In the genomic region with DNA sequence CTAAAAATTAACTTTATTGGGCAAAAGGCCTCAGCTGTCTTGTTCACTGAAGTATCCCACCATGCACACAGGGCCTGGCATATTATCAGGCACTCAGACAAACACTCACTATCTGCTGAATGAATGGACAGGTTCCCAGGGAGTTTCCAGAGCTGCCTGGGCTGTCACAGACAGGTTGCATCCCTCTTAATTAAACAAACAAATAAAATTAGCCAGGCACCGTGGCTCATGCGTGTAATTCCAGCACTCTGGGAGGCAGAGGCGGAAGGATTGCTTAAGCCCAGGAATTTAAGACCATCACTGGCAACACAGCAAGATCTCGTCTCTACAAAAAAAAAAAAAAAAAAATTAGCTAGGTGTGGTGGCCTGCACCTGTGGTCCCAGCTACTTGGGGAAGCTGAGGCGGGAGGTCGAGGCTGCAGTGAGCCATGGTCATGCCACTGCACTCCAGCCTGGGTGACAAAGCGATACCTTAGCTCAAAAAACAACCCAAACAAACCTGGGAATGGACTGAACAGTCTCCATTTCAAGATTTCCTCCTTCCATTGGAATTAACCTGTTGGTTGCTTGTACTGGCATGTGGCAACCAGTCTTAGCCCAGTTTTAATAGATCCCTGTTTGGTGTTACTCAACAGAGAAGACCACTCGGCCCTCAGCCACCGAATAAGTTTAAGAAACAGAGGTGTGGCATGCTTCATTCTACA, we compare ENCODE assay signal across 8 cellular contexts. TPM values are rescaled to one million over a fixed set of nuclear protein-coding genes. Genes with fewer than 3 reads are reported as not detected.
A peak's percentile ranks its signal among the peaks of the same experiment; 100 is the strongest.
DNase-seq lines count a peak whose midpoint lies in the region; ATAC-seq and TF ChIP-seq lines count a peak whose summit lies in the region.

No MANE protein-coding gene starts in this region.

- H3K4ac ChIP-seq in trophoblast cell (ENCODE audit: low read depth, low read length), result no peak overlapping the region

- H3K9me3 ChIP-seq in DND-41 (ENCODE audit: insufficient read depth, low read length, severe bottlenecking) (no peaks in the 10 kb centered on the region), RWPE2 (ENCODE audit: severe bottlenecking) (no peaks in the 10 kb centered on the region), esophagus squamous epithelium (no peaks in the 10 kb centered on the region), trophoblast cell (ENCODE audit: insufficient read depth, low read depth, low read length) (peaks cover 1% of the 10 kb centered on the region)

- no peak overlapping the region for H4K12ac ChIP-seq in trophoblast cell (ENCODE audit: low read depth, low read length)

- no peak overlapping the region for H3K27ac ChIP-seq in DND-41 (ENCODE audit: low read length)
- H3K27ac ChIP-seq in RWPE2 (ENCODE audit: poor library complexity, severe bottlenecking), result peak overlapping the region; percentile 100
- peak overlapping the region; percentile 91 to 100 (median 99) for H3K27ac ChIP-seq in esophagus squamous epithelium
- H3K27ac ChIP-seq in trophoblast cell (ENCODE audit: low read depth, low read length), result no peak overlapping the region

- DNase-seq in DND-41, result no peak
- no peak for DNase-seq in RWPE2 (ENCODE audit: low spot score)
- no peak for DNase-seq in esophagus squamous epithelium (lab: John Stamatoyannopoulos, UW)
- no peak for DNase-seq in trophoblast cell
- no peak for DNase-seq in NK-92 treated with Interleukin-12 subunit alpha and Interleukin-12 subunit beta, amount 100 ng/mL, for 24 hours (lab: John Stamatoyannopoulos, UW)
- no peak for DNase-seq in NCI-H2029 (lab: John Stamatoyannopoulos, UW)
- DNase-seq in RPMI8226, result no peak

- no peak overlapping the region for H3K4me3 ChIP-seq in DND-41 (ENCODE audit: low read depth in 1 of 2, low read length in 2 of 2)
- H3K4me3 ChIP-seq in RWPE2 (ENCODE audit: severe bottlenecking), result peak overlapping the region; percentile 69
- peak overlapping the region in 3 of 4 donors; percentile 40 to 100 (median 99) for H3K4me3 ChIP-seq in esophagus squamous epithelium
- no peak overlapping the region for H3K4me3 ChIP-seq in trophoblast cell (ENCODE audit: low read depth, low read length)

- peak overlapping the region; percentile 97 for H2BK12ac ChIP-seq in trophoblast cell (ENCODE audit: low read length)

- H3K27me3 ChIP-seq in DND-41 (ENCODE audit: insufficient read depth, low read length, poor library complexity) (peaks cover 3% of the 10 kb centered on the region), RWPE2 (ENCODE audit: insufficient read depth, poor library complexity, severe bottlenecking) (no peaks in the 10 kb centered on the region), esophagus squamous epithelium (no peaks in the 10 kb centered on the region), trophoblast cell (ENCODE audit: insufficient read depth, low read length) (no peaks in the 10 kb centered on the region)

- TF ChIP-seq POLR2A in esophagus squamous epithelium (IDR thresholded peaks at IDR 0.05), result no peak

- peaks cover 21% of the 10 kb centered on the region for H4K20me1 ChIP-seq in DND-41 (ENCODE audit: insufficient read depth, low read length)

- peak overlapping the region; percentile 93 for H2BK120ac ChIP-seq in trophoblast cell (ENCODE audit: insufficient read depth, low read length, poor library complexity)

- peak overlapping the region; percentile 94 for H3K18ac ChIP-seq in trophoblast cell (ENCODE audit: low read length)

- H4K91ac ChIP-seq in trophoblast cell (ENCODE audit: low read depth, low read length), result peak overlapping the region; percentile 87

- peak overlapping the region; percentile 79 for H2BK5ac ChIP-seq in trophoblast cell (ENCODE audit: low read depth, low read length, poor library complexity)

- H3K79me2 ChIP-seq in DND-41 (ENCODE audit: insufficient read depth, low read length), result peaks cover 22% of the 10 kb centered on the region
- peaks cover 31% of the 10 kb centered on the region for H3K79me2 ChIP-seq in trophoblast cell (ENCODE audit: control insufficient read depth, insufficient read depth, low read length, poor library complexity)

- H3K9ac ChIP-seq in DND-41 (ENCODE audit: low read depth, low read length), result no peak overlapping the region
- H3K9ac ChIP-seq in trophoblast cell (ENCODE audit: low read length), result no peak overlapping the region

- H2AFZ ChIP-seq in DND-41 (ENCODE audit: low read depth, low read length) (no peak overlapping the region), trophoblast cell (ENCODE audit: insufficient read depth, low read length, poor library complexity) (no peak overlapping the region)

- WGBS in esophagus squamous epithelium, 2 donors, result 44 to 71% methylated on average over 3 to 7 of the region's 9 CpGs
- WGBS in trophoblast cell (ENCODE audit: extremely low coverage, insufficient coverage, insufficient read length), result no CpG with 5 or more reads among the region's 9 CpGs

- no peak for ATAC-seq in DND-41 (ENCODE audit: insufficient read depth, low read depth)
- ATAC-seq in RWPE2 (ENCODE audit: low read depth), result peak; percentile 7; the same call in 2 of the 3 replicates
- no peak for ATAC-seq in HG03045 (IDR thresholded peaks at IDR 0.05; ENCODE audit: unreplicated experiment)

- peaks cover 17% of the 10 kb centered on the region for H3K79me1 ChIP-seq in trophoblast cell (ENCODE audit: low read length)

- H2AK5ac ChIP-seq in trophoblast cell (ENCODE audit: low read length), result peak overlapping the region; percentile 64

- H3K4me1 ChIP-seq in DND-41 (ENCODE audit: insufficient read depth, low read length) (peaks cover 27% of the 10 kb centered on the region), RWPE2 (ENCODE audit: insufficient read depth, poor library complexity, severe bottlenecking) (peaks cover 16% of the 10 kb centered on the region), esophagus squamous epithelium (peaks cover 28 to 44% (median 34%) of the 10 kb centered on the region in 3 donors), trophoblast cell (ENCODE audit: control insufficient read depth in 1 of 2, insufficient read depth in 2 of 2, low read length in 2 of 2) (peaks cover 20 to 22% of the 10 kb centered on the region in 2 experiments)

- H3K23ac ChIP-seq in trophoblast cell (ENCODE audit: low read length), result no peak overlapping the region

- H3K14ac ChIP-seq in trophoblast cell (ENCODE audit: low read length), result peak overlapping the region; percentile 92

- no peak for TF ChIP-seq CTCF in DND-41 (IDR thresholded peaks at IDR 0.05; ENCODE audit: borderline replicate concordance, extremely low read depth, low read length, poor library complexity, severe bottlenecking)
- no peak for TF ChIP-seq CTCF in RWPE2 (IDR thresholded peaks at IDR 0.05; ENCODE audit: poor library complexity, severe bottlenecking)
- TF ChIP-seq CTCF in esophagus squamous epithelium (IDR thresholded peaks at IDR 0.05), result no peak

- H3K36me3 ChIP-seq in DND-41 (ENCODE audit: insufficient read depth, low read length) (no peaks in the 10 kb centered on the region; the same call in 1 of the 2 replicates), RWPE2 (ENCODE audit: low read depth) (peaks cover 6% of the 10 kb centered on the region; the same call in 1 of the 2 replicates), esophagus squamous epithelium (peaks cover 0 to 6% (median 0%) of the 10 kb centered on the region in 3 donors), trophoblast cell (ENCODE audit: control insufficient read depth in 1 of 2, insufficient read depth in 2 of 2, low read length in 2 of 2) (peaks cover 0 to 5% of the 10 kb centered on the region in 2 experiments)

- H3K4me2 ChIP-seq in DND-41 (ENCODE audit: insufficient read depth, low read length), result peak overlapping the region; percentile 55; the same call in 1 of the 2 replicates
- H3K4me2 ChIP-seq in trophoblast cell (ENCODE audit: low read length), result peak overlapping the region; percentile 68

- H4K8ac ChIP-seq in trophoblast cell (ENCODE audit: low read depth, low read length), result no peak overlapping the region

- intact Hi-C loops in esophagus squamous epithelium (cut with DNase I), result loop anchor here (5.0 kb wide), 1 partner anchor 49 kb away; no protein-coding TSS in a partner anchor

RNA-seq across cellular contexts. Expression of a gene that starts 1.3 kb away (rescaled TPM):
- total RNA-seq in esophagus squamous epithelium, result 100 to 1,000 TPM in 2 of 4 donors, 10 to 100 TPM in 2; 66.4 to 118 (median 89.8) TPM
- 77.2 and 78.0 TPM in 2 replicates for polyA plus RNA-seq in trophoblast cell (2013)

RNA-seq across cellular contexts. Expression of a gene that starts 44.5 kb away (rescaled TPM):
- 100 to 1,000 TPM in 2 of 4 donors, 10 to 100 TPM in 2; 68.0 to 185 (median 103) TPM for total RNA-seq in esophagus squamous epithelium
- 41.6 and 43.8 TPM in 2 replicates for polyA plus RNA-seq in trophoblast cell (2013)

Comparison
In these comparisons a context has a peak if more than half of its experiments do, and no peak if none do; other contexts are left out.
1. H3K27ac ChIP-seq: peak in RWPE2 (single experiment) and esophagus squamous epithelium (4 of 4); none in DND-41 (single experiment) and trophoblast cell (single experiment).
2. H3K4me3 ChIP-seq: peak in RWPE2 (single experiment) and esophagus squamous epithelium (3 of 4); none in DND-41 (0 of 2) and trophoblast cell (single experiment).